Comparison of ENCODE assay signal across 1 cellular context in genomic region chr22:22820076-22820475, GRCh38.
TF ChIP-seq lines count a peak whose summit lies in the region.

No MANE protein-coding gene starts in this region.

TF ChIP-seq in HepG2, 621 proteins besides CTCF, POLR2A, EP300 and RAD21:
- no peak for TF ChIP-seq ZNF292 (CRISPR knock-in tag; IDR thresholded peaks at IDR 0.05; ENCODE audit: borderline replicate concordance, low read depth)
- TF ChIP-seq TFDP1 (CRISPR knock-in tag; IDR thresholded peaks at IDR 0.05; ENCODE audit: borderline replicate concordance), result no peak
- no peak for TF ChIP-seq MXI1 (IDR thresholded peaks at IDR 0.05; ENCODE audit: borderline replicate concordance, low read depth, low read length)
- no peak for TF ChIP-seq ZBTB49 (CRISPR knock-in tag; IDR thresholded peaks at IDR 0.05; ENCODE audit: borderline replicate concordance)
- no peak for TF ChIP-seq ZNF256 (CRISPR knock-in tag; conservative IDR thresholded peaks at IDR 0.05)
- TF ChIP-seq CSRNP1 (CRISPR knock-in tag; IDR thresholded peaks at IDR 0.05), result no peak
- no peak for TF ChIP-seq IKZF4 (CRISPR knock-in tag; IDR thresholded peaks at IDR 0.05; ENCODE audit: borderline replicate concordance, low read depth, not compliant biosample characterization)
- no peak for TF ChIP-seq TOE1 (CRISPR knock-in tag; IDR thresholded peaks at IDR 0.05)
- no peak for TF ChIP-seq ZNF678 (CRISPR knock-in tag; IDR thresholded peaks at IDR 0.05)
- no peak for TF ChIP-seq ZNF609 (CRISPR knock-in tag; IDR thresholded peaks at IDR 0.05; ENCODE audit: borderline replicate concordance)
- no peak for TF ChIP-seq HNRNPH1 (optimal IDR thresholded peaks at IDR 0.05; ENCODE audit: low read depth, low read length)
- no peak for TF ChIP-seq HHEX (CRISPR knock-in tag; IDR thresholded peaks at IDR 0.05)
- no peak for TF ChIP-seq ZNF33B (CRISPR knock-in tag; IDR thresholded peaks at IDR 0.05)
- TF ChIP-seq MLLT10 (CRISPR knock-in tag; IDR thresholded peaks at IDR 0.05), result no peak
- no peak for TF ChIP-seq ZNF17 (CRISPR knock-in tag; IDR thresholded peaks at IDR 0.05)
